ENCODE assay signal across 19 cellular contexts in the genomic region with DNA sequence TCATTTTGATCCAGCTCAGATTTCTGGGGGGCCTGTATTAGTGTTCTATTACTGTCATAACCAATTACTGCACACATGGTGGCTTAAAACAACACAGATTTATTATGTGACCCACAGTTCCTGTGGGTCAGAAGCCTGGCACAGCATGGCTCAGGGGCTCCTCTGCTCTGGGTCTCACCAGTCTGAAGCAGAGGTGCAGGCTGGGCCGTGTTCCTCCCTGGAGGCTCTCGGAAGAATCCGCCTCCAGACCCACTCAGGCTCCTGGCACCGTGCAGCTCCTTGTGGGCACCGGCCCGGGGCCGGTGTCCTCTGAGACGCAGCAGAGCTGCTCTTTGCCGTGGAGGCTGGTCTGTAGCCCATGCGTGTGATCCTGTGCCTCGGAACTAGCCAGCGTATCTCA.
A peak's percentile ranks its signal among the peaks of the same experiment; 100 is the strongest.
DNase-seq lines count a peak whose midpoint lies in the region; ATAC-seq and TF ChIP-seq lines count a peak whose summit lies in the region.
"Had no signal": no experiment of that assay in that cellular context is flagged by ENCODE, and none has a peak within 500 bp of the region (broad histone marks: within the 10 kb centered on the region; RNA-seq: fewer than 3 reads in every experiment).

No MANE protein-coding gene starts in this region.

- TF ChIP-seq EP300 in SK-N-SH (IDR thresholded peaks at IDR 0.05; ENCODE audit: borderline replicate concordance in 1 of 2, low read depth in 1 of 2, low read length in 1 of 2) = peak in 1 of 2 experiments; percentile 77; a peak in 2 of 4 replicates

- H3K4me1 ChIP-seq in SK-N-SH (ENCODE audit: control insufficient read depth in 1 of 2, insufficient read depth in 2 of 2, low read depth in 1 of 2, low read length in 1 of 2) (peaks cover 0 to 36% of the 10 kb centered on the region in 2 experiments; a peak in 1 of 4 replicates), esophagus squamous epithelium (no peaks in the 10 kb centered on the region)
- H3K4me1 ChIP-seq: Caco-2 had no signal

- no peaks in the 10 kb centered on the region for H4K20me1 ChIP-seq in SK-N-SH (ENCODE audit: insufficient read depth)
- H4K20me1 ChIP-seq: BLaER1 had no signal

- H3K27me3 Mint-ChIP-seq in brain (peaks cover 12% of the 10 kb centered on the region), neural crest cell (ENCODE audit: low read depth) (peaks cover 23% of the 10 kb centered on the region)

- H3F3A ChIP-seq in SK-N-SH (replicated peaks; ENCODE audit: insufficient read depth) = no peaks in the 10 kb centered on the region

- TF ChIP-seq CTCF in SK-N-SH (IDR thresholded peaks at IDR 0.05) (no peak), brain (conservative IDR thresholded peaks at IDR 0.05) (no peak), neural crest cell (conservative IDR thresholded peaks at IDR 0.05) (no peak), esophagus squamous epithelium (IDR thresholded peaks at IDR 0.05) (no peak)

- CTCF ChIA-PET in SK-N-SH (lab: Yijun Ruan, JAX) = interaction anchor here (3.6 to 5.7 kb wide), 5 partner anchors 9 to 62 kb away, joined by 18 to 43 read pairs (median 22); a partner anchor contains a TSS

- H3K4me2 ChIP-seq in SK-N-SH = no peak overlapping the region
- H3K4me2 ChIP-seq: BLaER1 had no signal

- H3K4me3 ChIP-seq in SK-N-SH (ENCODE audit: low read depth in 2 of 2, low read length in 1 of 2) (no peak overlapping the region), esophagus squamous epithelium (no peak overlapping the region)
- H3K4me3 ChIP-seq: BLaER1 had no signal

- ATAC-seq in SK-N-SH treated with all-trans-retinoic acid at 6 μM for 48 hours (no peak), HG02642 (IDR thresholded peaks at IDR 0.05; ENCODE audit: poor library complexity, unreplicated experiment) (no peak)
- ATAC-seq: HepG2 had no signal

- H3K36me3 Mint-ChIP-seq in brain (no peaks in the 10 kb centered on the region), neural crest cell (ENCODE audit: low read depth) (no peaks in the 10 kb centered on the region)
- H3K36me3 Mint-ChIP-seq: CD8-positive, alpha-beta memory T cell had no signal

- no peaks in the 10 kb centered on the region for H3K9me3 ChIP-seq in SK-N-SH
- H3K9me3 ChIP-seq in esophagus squamous epithelium = no peaks in the 10 kb centered on the region
- H3K9me3 ChIP-seq: BLaER1, Caco-2 had no signal

- H3K79me2 ChIP-seq in SK-N-SH (ENCODE audit: insufficient read depth) = no peaks in the 10 kb centered on the region

- H3K4me1 Mint-ChIP-seq in brain (peaks cover 37% of the 10 kb centered on the region), neural crest cell (peaks cover 38% of the 10 kb centered on the region)
- H3K4me1 Mint-ChIP-seq: CD8-positive, alpha-beta memory T cell had no signal

- DNase-seq in SK-N-SH = peak; percentile 76
- DNase-seq in neural crest cell (ENCODE audit: low read depth, low spot score) = no peak
- DNase-seq in NCI-H524 treated with DMSO at 0.1 percent for 48 hours (lab: John Stamatoyannopoulos, UW) = no peak
- DNase-seq in OCI-M1 (lab: John Stamatoyannopoulos, UW) = no peak
- no peak for DNase-seq in esophagus squamous epithelium (lab: John Stamatoyannopoulos, UW)
- DNase-seq: 8988T; AML-193; Caco-2; CD8-positive, alpha-beta memory T cell; DMS153; DMS79 treated with DMSO at 0.1 percent for 48 hours; EL; HCEC 1CT; HFFc6 had no signal

- H3K27me3 ChIP-seq in SK-N-SH (ENCODE audit: insufficient read depth) = peaks cover 18% of the 10 kb centered on the region
- peaks cover 0 to 36% (median 0%) of the 10 kb centered on the region in 4 donors for H3K27me3 ChIP-seq in esophagus squamous epithelium
- H3K27me3 ChIP-seq: BLaER1 had no signal

- H3K9ac ChIP-seq in SK-N-SH = no peak overlapping the region
- H3K9ac ChIP-seq: BLaER1 had no signal

- no peak for TF ChIP-seq POLR2A in esophagus squamous epithelium (IDR thresholded peaks at IDR 0.05)

- H3K9me3 Mint-ChIP-seq in brain = peaks cover 0 to 4% (median 0%) of the 10 kb centered on the region in 5 experiments
- H3K9me3 Mint-ChIP-seq in neural crest cell = no peaks in the 10 kb centered on the region
- H3K9me3 Mint-ChIP-seq: CD8-positive, alpha-beta memory T cell; HFFc6 had no signal

- no peaks in the 10 kb centered on the region for H3K36me3 ChIP-seq in SK-N-SH (replicated peaks in 1 of 2; ENCODE audit: control insufficient read depth in 1 of 2, insufficient read depth in 2 of 2, low read length in 1 of 2)
- no peaks in the 10 kb centered on the region for H3K36me3 ChIP-seq in esophagus squamous epithelium
- H3K36me3 ChIP-seq: BLaER1 had no signal

- H3K4me3 Mint-ChIP-seq in brain (peak overlapping the region in 1 of 5 experiments; percentile 38), neural crest cell (no peak overlapping the region)
- H3K4me3 Mint-ChIP-seq: CD8-positive, alpha-beta memory T cell; HFFc6 had no signal

- H2AFZ ChIP-seq in SK-N-SH (ENCODE audit: low read depth) = no peak overlapping the region

- H3K27ac Mint-ChIP-seq in brain = peak overlapping the region in 3 of 5 experiments; percentile 45 to 92 (median 59)
- peak overlapping the region; percentile 46 for H3K27ac Mint-ChIP-seq in neural crest cell (ENCODE audit: unreplicated experiment)
- H3K27ac Mint-ChIP-seq: CD8-positive, alpha-beta memory T cell; HFFc6 had no signal

- 51% methylated on average over 12 of the region's 12 CpGs for WGBS in SK-N-SH (ENCODE audit: low lambda C conversion rate)
- 64 to 79% methylated on average over 12 of the region's 12 CpGs for WGBS in esophagus squamous epithelium, 2 donors

- peak overlapping the region in 1 of 2 experiments; percentile 50; a peak in 2 of 4 replicates for H3K27ac ChIP-seq in SK-N-SH (ENCODE audit: low read depth in 2 of 2, low read length in 1 of 2)
- no peak overlapping the region for H3K27ac ChIP-seq in esophagus squamous epithelium
- H3K27ac ChIP-seq: BLaER1 had no signal

- intact Hi-C loops in esophagus squamous epithelium (cut with DNase I) = no loop called here

- 0 out of 2 replicates have a peak, but pooled peaks have one; percentile 6 for TF ChIP-seq RAD21 in SK-N-SH (IDR thresholded peaks at IDR 0.05; ENCODE audit: low read length)

- POLR2A ChIA-PET in SK-N-SH (lab: Yijun Ruan, JAX) = interaction anchor here (1.1 kb wide), 1 partner anchor 16 kb away, joined by 3 read pairs; no protein-coding TSS in a partner anchor

- H3K9me2 ChIP-seq in SK-N-SH = no peaks in the 10 kb centered on the region

TF ChIP-seq in SK-N-SH, 30 proteins besides CTCF, POLR2A, EP300 and RAD21:
- TF ChIP-seq CHD2 (IDR thresholded peaks at IDR 0.05; ENCODE audit: low read length, partially characterized antibody) (peak; percentile 50), MXI1 (IDR thresholded peaks at IDR 0.05; ENCODE audit: low read depth, low read length) (peak; percentile 34; the same call in 1 of the 2 replicates), SMC3 (IDR thresholded peaks at IDR 0.05; ENCODE audit: low read depth, low read length) (no peak), MEF2A (IDR thresholded peaks at IDR 0.05; ENCODE audit: borderline replicate concordance, low read depth) (no peak), FOXJ3 (CRISPR knock-in tag; IDR thresholded peaks at IDR 0.05) (peak; percentile 18; the same call in 1 of the 2 replicates), RCOR1 (IDR thresholded peaks at IDR 0.05; ENCODE audit: low read length) (peak; percentile 51; the same call in 1 of the 2 replicates), FOXM1 (IDR thresholded peaks at IDR 0.05; ENCODE audit: low read depth) (no peak), FOSL2 (IDR thresholded peaks at IDR 0.05; ENCODE audit: borderline replicate concordance, low read depth) (no peak), GATA2 (CRISPR knock-in tag; IDR thresholded peaks at IDR 0.05) (peak; percentile 50; the same call in 1 of the 2 replicates)
TF ChIP-seq in SK-N-SH: peak in this region for 5.

TF ChIP-seq in SK-N-SH treated with all-trans-retinoic acid at 6 μM for 48 hours, 23 proteins besides CTCF, POLR2A, EP300 and RAD21:
- TF ChIP-seq GLIS3 (CRISPR knock-in tag; IDR thresholded peaks at IDR 0.05) (no peak), SNAI2 (CRISPR knock-in tag; IDR thresholded peaks at IDR 0.05) (no peak), OSR1 (CRISPR knock-in tag; IDR thresholded peaks at IDR 0.05) (no peak), ESRRG (CRISPR knock-in tag; IDR thresholded peaks at IDR 0.05) (no peak), ZNF70 (CRISPR knock-in tag; IDR thresholded peaks at IDR 0.05) (no peak), ZFP30 (CRISPR knock-in tag; IDR thresholded peaks at IDR 0.05) (no peak), ZC3H10 (CRISPR knock-in tag; IDR thresholded peaks at IDR 0.05) (no peak), TOX (CRISPR knock-in tag; IDR thresholded peaks at IDR 0.05; ENCODE audit: borderline replicate concordance) (no peak)
- TF ChIP-seq, protein P1, sequence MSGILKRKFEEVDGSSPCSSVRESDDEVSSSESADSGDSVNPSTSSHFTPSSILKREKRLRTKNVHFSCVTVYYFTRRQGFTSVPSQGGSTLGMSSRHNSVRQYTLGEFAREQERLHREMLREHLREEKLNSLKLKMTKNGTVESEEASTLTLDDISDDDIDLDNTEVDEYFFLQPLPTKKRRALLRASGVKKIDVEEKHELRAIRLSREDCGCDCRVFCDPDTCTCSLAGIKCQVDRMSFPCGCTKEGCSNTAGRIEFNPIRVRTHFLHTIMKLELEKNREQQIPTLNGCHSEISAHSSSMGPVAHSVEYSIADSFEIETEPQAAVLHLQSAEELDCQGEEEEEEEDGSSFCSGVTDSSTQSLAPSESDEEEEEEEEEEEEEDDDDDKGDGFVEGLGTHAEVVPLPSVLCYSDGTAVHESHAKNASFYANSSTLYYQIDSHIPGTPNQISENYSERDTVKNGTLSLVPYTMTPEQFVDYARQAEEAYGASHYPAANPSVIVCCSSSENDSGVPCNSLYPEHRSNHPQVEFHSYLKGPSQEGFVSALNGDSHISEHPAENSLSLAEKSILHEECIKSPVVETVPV (CRISPR knock-in tag; IDR thresholded peaks at IDR 0.05) = no peak
